In the genomic region with DNA sequence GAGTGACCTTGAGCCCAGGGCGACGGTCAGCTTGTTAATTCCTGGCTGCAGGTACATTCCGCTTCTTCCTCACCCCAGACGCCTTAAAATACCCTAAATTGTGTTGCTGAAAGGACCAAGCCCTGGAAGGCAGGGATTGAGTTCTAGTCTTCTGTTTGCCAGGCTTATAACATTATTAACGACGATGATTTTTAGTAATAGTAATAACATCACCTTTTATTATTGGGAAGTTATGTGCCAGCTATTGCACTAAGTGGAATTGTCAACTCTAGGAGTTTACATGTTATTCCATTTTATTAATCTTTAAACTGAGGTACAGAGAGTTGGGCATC, we compare ENCODE assay signal across 1 cellular context.
TF ChIP-seq lines count a peak whose summit lies in the region.

No MANE protein-coding gene starts in this region.

TF ChIP-seq in endothelial cell of umbilical vein, 7 proteins besides CTCF, POLR2A, EP300 and RAD21:
- TF ChIP-seq, protein P1, sequence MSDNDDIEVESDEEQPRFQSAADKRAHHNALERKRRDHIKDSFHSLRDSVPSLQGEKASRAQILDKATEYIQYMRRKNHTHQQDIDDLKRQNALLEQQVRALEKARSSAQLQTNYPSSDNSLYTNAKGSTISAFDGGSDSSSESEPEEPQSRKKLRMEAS (IDR thresholded peaks at IDR 0.05; ENCODE audit: insufficient read depth, insufficient read length), result no peak
- TF ChIP-seq JUN (IDR thresholded peaks at IDR 0.05; ENCODE audit: borderline replicate concordance, insufficient read depth, insufficient read length, low read depth), result no peak
- TF ChIP-seq EZH2 (IDR thresholded peaks at IDR 0.05; ENCODE audit: borderline replicate concordance, low read depth, low read length, severe bottlenecking), result no peak
- no peak for TF ChIP-seq POLR2AphosphoS5 (IDR thresholded peaks at IDR 0.05; ENCODE audit: insufficient read depth, low read depth, low read length)
- no peak for TF ChIP-seq GATA2 (IDR thresholded peaks at IDR 0.05; ENCODE audit: insufficient read depth, insufficient read length, low read depth, low read length)
- no peak for TF ChIP-seq MYC (IDR thresholded peaks at IDR 0.05; ENCODE audit: low read depth, low read length)
- no peak for TF ChIP-seq FOS (IDR thresholded peaks at IDR 0.05; ENCODE audit: borderline replicate concordance, insufficient read depth, low read length)
